1 cellular context compared by ENCODE assay signal in the genomic region with DNA sequence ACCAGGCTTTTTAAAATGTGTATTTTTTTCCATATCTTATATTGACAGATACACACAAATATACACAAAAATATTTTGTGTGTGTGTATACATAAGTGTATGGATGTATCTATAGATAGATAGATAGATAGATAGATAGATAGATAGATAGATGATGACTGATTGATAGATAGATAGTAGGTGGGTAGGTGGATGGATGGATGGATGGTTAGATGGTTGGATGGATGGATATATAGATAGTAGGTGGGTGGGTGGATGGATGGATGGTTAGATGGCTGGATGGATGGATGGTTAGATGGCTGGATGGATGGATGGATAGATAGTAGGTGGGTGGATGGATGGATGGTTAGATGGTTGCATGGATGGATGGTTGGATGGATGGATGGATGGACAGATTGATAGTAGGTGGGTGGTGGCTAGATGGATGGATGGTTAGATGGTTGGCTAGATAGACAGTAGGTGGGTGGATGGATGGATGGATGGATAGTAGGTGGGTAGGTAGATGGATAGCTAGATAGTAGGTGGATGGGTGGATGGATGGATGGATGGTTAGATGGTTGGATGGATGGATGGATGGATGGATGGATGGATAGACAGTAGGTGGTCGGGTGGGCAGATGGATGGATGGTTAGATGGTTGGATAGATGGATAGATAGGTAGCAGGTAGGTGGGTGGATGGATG.
A peak's percentile ranks its signal among the peaks of the same experiment; 100 is the strongest.
TF ChIP-seq lines count a peak whose summit lies in the region.

No MANE protein-coding gene starts in this region.

TF ChIP-seq in HEK293, 187 proteins besides CTCF, POLR2A, EP300 and RAD21 (continued from another document):
- TF ChIP-seq, protein P1, sequence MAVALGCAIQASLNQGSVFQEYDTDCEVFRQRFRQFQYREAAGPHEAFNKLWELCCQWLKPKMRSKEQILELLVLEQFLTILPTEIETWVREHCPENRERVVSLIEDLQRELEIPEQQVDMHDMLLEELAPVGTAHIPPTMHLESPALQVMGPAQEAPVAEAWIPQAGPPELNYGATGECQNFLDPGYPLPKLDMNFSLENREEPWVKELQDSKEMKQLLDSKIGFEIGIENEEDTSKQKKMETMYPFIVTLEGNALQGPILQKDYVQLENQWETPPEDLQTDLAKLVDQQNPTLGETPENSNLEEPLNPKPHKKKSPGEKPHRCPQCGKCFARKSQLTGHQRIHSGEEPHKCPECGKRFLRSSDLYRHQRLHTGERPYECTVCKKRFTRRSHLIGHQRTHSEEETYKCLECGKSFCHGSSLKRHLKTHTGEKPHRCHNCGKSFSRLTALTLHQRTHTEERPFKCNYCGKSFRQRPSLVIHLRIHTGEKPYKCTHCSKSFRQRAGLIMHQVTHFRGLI (tag by site-specific recombination; IDR thresholded peaks at IDR 0.05), result no peak
- no peak for TF ChIP-seq ZBTB8A (tag by site-specific recombination; IDR thresholded peaks at IDR 0.05)
- TF ChIP-seq GLI4 (tag by site-specific recombination; IDR thresholded peaks at IDR 0.05), result no peak
- TF ChIP-seq RBAK (tag by site-specific recombination; IDR thresholded peaks at IDR 0.05), result peak; percentile 50; the same call in 1 of the 2 replicates
